Comparison of ENCODE assay signal across 30 cellular contexts in genomic region chr3:25463850-25464418, GRCh38. TPM values are rescaled to one million over a fixed set of nuclear protein-coding genes. Genes with fewer than 3 reads are reported as not detected.
"Had no signal": no experiment of that assay in that cellular context is flagged by ENCODE, and none has a peak within 500 bp of the region (broad histone marks: within the 10 kb centered on the region; RNA-seq: fewer than 3 reads in every experiment).

No MANE protein-coding gene starts in this region.

- H3K9me3 Mint-ChIP-seq: activated CD4-positive, alpha-beta memory T cell treated with anti-CD3 and anti-CD28 coated beads for 36 hours; activated CD4-positive, alpha-beta T cell treated with anti-CD3 and anti-CD28 coated beads, Interleukin-2, amount 10 ng/mL, durations not matched to agents 7 days and 5 days; activated naive CD4-positive, alpha-beta T cell treated with anti-CD3 and anti-CD28 coated beads for 36 hours; activated T-cell treated with anti-CD3 and anti-CD28 coated beads, Interleukin-2, amount 50 U/mL, for 4 hours; activated T-helper 17 cell treated with anti-CD3 and anti-CD28 coated beads, Interleukin-2, amount 50 U/mL, for 72 hours had no signal

- ATAC-seq: activated T-cell treated with anti-CD3 and anti-CD28 coated beads, Interleukin-2, amount 50 U/mL, for 4 hours; activated T-helper 17 cell treated with anti-CD3 and anti-CD28 coated beads, Interleukin-2, amount 50 U/mL, for 72 hours; Panc1 had no signal

- DNase-seq: activated CD4-positive, alpha-beta memory T cell treated with anti-CD3 and anti-CD28 coated beads for 36 hours; activated CD4-positive, alpha-beta T cell treated with anti-CD3 and anti-CD28 coated beads, Interleukin-2, amount 10 ng/mL, durations not matched to agents 7 days and 5 days; activated CD4-positive, CD25-positive, alpha-beta regulatory T cell; activated CD8-positive, alpha-beta memory T cell treated with anti-CD3 and anti-CD28 coated beads for 24 hours; activated gamma-delta T cell; activated naive CD4-positive, alpha-beta T cell treated with anti-CD3 and anti-CD28 coated beads for 36 hours; activated T-cell treated with anti-CD3 and anti-CD28 coated beads, Interleukin-2, amount 50 U/mL, for 4 hours; brain microvascular endothelial cell; KG1; NCI-H1092; NCI-H1417; NCI-H1930; NCI-H2107; NCI-H2171 treated with DMSO at 0.1 percent for 48 hours; NCI-H226; NCI-H526; NCI-H774; NK-92 treated with Interleukin-12 subunit alpha and Interleukin-12 subunit beta, amount 100 ng/mL, for 24 hours; OCI-M1; Right ventricle myocardium superior; SJCRH30; SK-N-SH; T-helper 1 cell had no signal

- H3K27ac ChIP-seq: brain microvascular endothelial cell, cardiac muscle cell, RWPE1, SJCRH30, VCaP had no signal

- H3K36me3 ChIP-seq: SJCRH30 had no signal

- H3K9me3 ChIP-seq: SK-N-SH had no signal

- H3K27ac Mint-ChIP-seq: activated CD4-positive, alpha-beta memory T cell treated with anti-CD3 and anti-CD28 coated beads for 36 hours; activated CD4-positive, alpha-beta T cell treated with anti-CD3 and anti-CD28 coated beads, Interleukin-2, amount 10 ng/mL, durations not matched to agents 7 days and 5 days; activated naive CD4-positive, alpha-beta T cell treated with anti-CD3 and anti-CD28 coated beads for 36 hours; activated naive CD8-positive, alpha-beta T cell; activated T-helper 17 cell treated with anti-CD3 and anti-CD28 coated beads, Interleukin-2, amount 50 U/mL, for 72 hours had no signal

- H3K36me3 Mint-ChIP-seq: activated CD4-positive, alpha-beta memory T cell treated with anti-CD3 and anti-CD28 coated beads for 36 hours; activated naive CD8-positive, alpha-beta T cell had no signal

- H3K27me3 ChIP-seq: brain microvascular endothelial cell, cardiac muscle cell had no signal

- H3K4me1 ChIP-seq: SJCRH30 had no signal

- H3K4me3 ChIP-seq: cardiac muscle cell, SJCRH30 had no signal

- H3K9ac ChIP-seq: SK-N-SH had no signal

- H3K4me3 Mint-ChIP-seq: activated CD4-positive, alpha-beta memory T cell treated with anti-CD3 and anti-CD28 coated beads for 36 hours; activated CD4-positive, alpha-beta T cell treated with anti-CD3 and anti-CD28 coated beads, Interleukin-2, amount 10 ng/mL, durations not matched to agents 7 days and 5 days; activated naive CD4-positive, alpha-beta T cell treated with anti-CD3 and anti-CD28 coated beads for 36 hours; activated naive CD8-positive, alpha-beta T cell; activated T-cell treated with anti-CD3 and anti-CD28 coated beads, Interleukin-2, amount 50 U/mL, for 4 hours; activated T-helper 17 cell treated with anti-CD3 and anti-CD28 coated beads, Interleukin-2, amount 50 U/mL, for 72 hours had no signal

- H3K4me1 Mint-ChIP-seq: activated T-helper 17 cell treated with anti-CD3 and anti-CD28 coated beads, Interleukin-2, amount 50 U/mL, for 72 hours had no signal

- H3K4me2 ChIP-seq: SK-N-SH had no signal

RNA-seq across cellular contexts. Expression of gene RARB, which starts 35.9 kb away (rescaled TPM):
- total RNA-seq: activated CD4-positive, alpha-beta memory T cell treated with anti-CD3 and anti-CD28 coated beads for 36 hours; activated CD4-positive, alpha-beta T cell treated with anti-CD3 and anti-CD28 coated beads, Interleukin-2, amount 10 ng/mL, durations not matched to agents 7 days and 5 days; activated naive CD4-positive, alpha-beta T cell treated with anti-CD3 and anti-CD28 coated beads for 36 hours; activated T-helper 17 cell treated with anti-CD3 and anti-CD28 coated beads, Interleukin-2, amount 50 U/mL, for 72 hours; T-helper 2 cell treated with Interferon-gamma antibody and Interleukin-4, amounts not matched to agents 100 ng/mL and 5 ng/mL, for 36 hours had no signal
